27 cellular contexts compared by ENCODE assay signal in genomic region chr2:118705032-118705431, GRCh38.
DNase-seq lines count a peak whose midpoint lies in the region; ATAC-seq and TF ChIP-seq lines count a peak whose summit lies in the region.
"Had no signal": no experiment of that assay in that cellular context is flagged by ENCODE, and none has a peak within 500 bp of the region (broad histone marks: within the 10 kb centered on the region; RNA-seq: fewer than 3 reads in every experiment).

No MANE protein-coding gene starts in this region.

- peaks cover 3 to 4% of the 10 kb centered on the region in 2 donors for H3K27me3 Mint-ChIP-seq in T-cell

- no peak overlapping the region for H3K4me3 ChIP-seq in AG04449 (ENCODE audit: low read depth, low read length)
- no peak overlapping the region for H3K4me3 ChIP-seq in astrocyte of the spinal cord (ENCODE audit: low read depth, low read length)
- H3K4me3 ChIP-seq: A549, heart left ventricle, neural progenitor cell, psoas muscle, SK-N-MC, spleen had no signal

- POLR2A ChIA-PET in AG04449 (lab: Yijun Ruan, JAX), result interaction anchor here (0.6 kb wide), 1 partner anchor 139 kb away, joined by 3 read pairs; no protein-coding TSS in a partner anchor
- POLR2A ChIA-PET in T-cell (lab: Charles Lee), result no interaction called here

- no peak for TF ChIP-seq CTCF in AG04449 (IDR thresholded peaks at IDR 0.05; ENCODE audit: insufficient read depth, low read length, missing control alignments)
- no peak for TF ChIP-seq CTCF in astrocyte of the spinal cord (IDR thresholded peaks at IDR 0.05; ENCODE audit: low read depth, low read length)

- in situ Hi-C loops in astrocyte of the spinal cord (cut with HindIII; ENCODE audit: low sequenced_read_pairs), result no loop called here

- CTCF ChIA-PET in AG04449 (lab: Yijun Ruan, JAX), result no interaction called here
- CTCF ChIA-PET in T-cell (lab: Charles Lee), result no interaction called here

- no peak overlapping the region for H3K27ac Mint-ChIP-seq in T-cell
- H3K27ac Mint-ChIP-seq: activated CD4-positive, alpha-beta memory T cell treated with anti-CD3 and anti-CD28 coated beads for 36 hours; CD4-positive, alpha-beta T cell; neural progenitor cell; T-helper 2 cell treated with Interferon-gamma antibody and Interleukin-4, amounts not matched to agents 5 μg/mL and 100 μg/mL, for 36 hours had no signal

- H3K36me3 Mint-ChIP-seq in T-cell, result no peaks in the 10 kb centered on the region
- H3K36me3 Mint-ChIP-seq: activated CD4-positive, alpha-beta memory T cell treated with anti-CD3 and anti-CD28 coated beads for 36 hours; neural progenitor cell had no signal

- ATAC-seq in HG03457 (IDR thresholded peaks at IDR 0.05; ENCODE audit: unreplicated experiment) (no peak), T-cell (replicated peaks in 1 of 4) (no peak)
- ATAC-seq: A549, heart left ventricle, psoas muscle had no signal

- DNase-seq in AG04449 (ENCODE audit: low read depth, low spot score) (peak; percentile 60), H4 (ENCODE audit: low spot score) (peak; percentile 48), astrocyte of the spinal cord (ENCODE audit: low read depth, low spot score) (peak; percentile 77), fibroblast of the conjunctiva (ENCODE audit: low read depth) (peak; percentile 42), T-cell (no peak), NCI-H1694 (lab: John Stamatoyannopoulos, UW) (no peak)
- no peak for DNase-seq in central memory CD4-positive, alpha-beta T cell
- DNase-seq: activated CD4-positive, alpha-beta memory T cell treated with anti-CD3 and anti-CD28 coated beads for 36 hours; activated gamma-delta T cell; CD4-positive, alpha-beta T cell; cerebellar nuclear complex; DMS53; effector CD4-positive, alpha-beta T cell; H7; heart left ventricle; Kasumi-1; NCI-H1105; NCI-H2081; NK-92 treated with Interleukin-12 subunit alpha and Interleukin-12 subunit beta, amount 100 ng/mL, for 24 hours; psoas muscle; spleen; substantia nigra had no signal

- no peaks in the 10 kb centered on the region for H3K9me3 Mint-ChIP-seq in T-cell
- H3K9me3 Mint-ChIP-seq: activated CD4-positive, alpha-beta memory T cell treated with anti-CD3 and anti-CD28 coated beads for 36 hours; CD4-positive, alpha-beta T cell; neural progenitor cell; T-helper 2 cell treated with Interferon-gamma antibody and Interleukin-4, amounts not matched to agents 5 μg/mL and 100 μg/mL, for 36 hours had no signal

- no peak overlapping the region for H3K4me3 Mint-ChIP-seq in T-cell
- H3K4me3 Mint-ChIP-seq: activated CD4-positive, alpha-beta memory T cell treated with anti-CD3 and anti-CD28 coated beads for 36 hours; CD4-positive, alpha-beta T cell; neural progenitor cell; T-helper 2 cell treated with Interferon-gamma antibody and Interleukin-4, amounts not matched to agents 5 μg/mL and 100 μg/mL, for 36 hours had no signal

- no peaks in the 10 kb centered on the region for H3K4me1 Mint-ChIP-seq in T-cell

Comparison
In these comparisons a context has a peak if more than half of its experiments do, and no peak if none do; other contexts are left out.
1. DNase-seq: peak in AG04449 (single experiment), H4 (single experiment), astrocyte of the spinal cord (single experiment) and fibroblast of the conjunctiva (single experiment); none in central memory CD4-positive, alpha-beta T cell (single experiment), T-cell (0 of 34) and NCI-H1694 (single experiment).